In genomic region chr2:237772513-237772912, GRCh38 we compare ENCODE assay signal across 13 cellular contexts.
"Had no signal": no experiment of that assay in that cellular context is flagged by ENCODE, and none has a peak within 500 bp of the region (broad histone marks: within the 10 kb centered on the region; RNA-seq: fewer than 3 reads in every experiment).

No MANE protein-coding gene starts in this region.

- H3K4me3 ChIP-seq: gastrocnemius medialis, skin epidermis had no signal

- H3K27ac ChIP-seq: brain microvascular endothelial cell, gastrocnemius medialis had no signal

- H3K27ac Mint-ChIP-seq: activated B cell treated with CpG ODN at 0.5 μM for 24 hours, nephron progenitor cell had no signal

- H3K27me3 Mint-ChIP-seq: activated B cell treated with CpG ODN at 0.5 μM for 24 hours; activated CD8-positive, alpha-beta memory T cell treated with anti-CD3 and anti-CD28 coated beads, Interleukin-2, amount 10 ng/mL, durations not matched to agents 7 days and 5 days had no signal

- ATAC-seq: activated CD8-positive, alpha-beta memory T cell treated with anti-CD3 and anti-CD28 coated beads, Interleukin-2, amount 10 ng/mL, durations not matched to agents 7 days and 5 days; gastrocnemius medialis; left lobe of liver had no signal

- DNase-seq: activated B cell treated with CpG ODN at 0.5 μM for 24 hours; activated CD4-positive, alpha-beta T cell treated with anti-CD3 and anti-CD28 coated beads, Interleukin-2, amount 50 U/mL, for 48 hours; activated CD8-positive, alpha-beta memory T cell treated with anti-CD3 and anti-CD28 coated beads, Interleukin-2, amount 10 ng/mL, durations not matched to agents 7 days and 5 days; activated naive CD4-positive, alpha-beta T cell treated with Interleukin-2 at 50 U/mL for 16 hours; activated T-cell treated with anti-CD3 and anti-CD28 coated beads, Interleukin-2, amount 50 U/mL, for 48 hours; amniotic stem cell; brain microvascular endothelial cell; gastrocnemius medialis; islet precursor cell; nephron progenitor cell; trophoblast cell had no signal

- H3K4me1 Mint-ChIP-seq: activated B cell treated with CpG ODN at 0.5 μM for 24 hours; activated CD8-positive, alpha-beta memory T cell treated with anti-CD3 and anti-CD28 coated beads, Interleukin-2, amount 10 ng/mL, durations not matched to agents 7 days and 5 days; nephron progenitor cell had no signal

- H3K9me3 ChIP-seq: gastrocnemius medialis had no signal

- H3K4me3 Mint-ChIP-seq: activated B cell treated with CpG ODN at 0.5 μM for 24 hours; activated CD8-positive, alpha-beta memory T cell treated with anti-CD3 and anti-CD28 coated beads, Interleukin-2, amount 10 ng/mL, durations not matched to agents 7 days and 5 days; nephron progenitor cell had no signal

- H3K9me3 Mint-ChIP-seq: activated B cell treated with CpG ODN at 0.5 μM for 24 hours had no signal
